23 cellular contexts compared by ENCODE assay signal in genomic region chr3:72359743-72360142, GRCh38.
"Had no signal": no experiment of that assay in that cellular context is flagged by ENCODE, and none has a peak within 500 bp of the region (broad histone marks: within the 10 kb centered on the region; RNA-seq: fewer than 3 reads in every experiment).

No MANE protein-coding gene starts in this region.

- H3K9me3 ChIP-seq: colonic mucosa, esophagus squamous epithelium, gastrocnemius medialis, heart right ventricle, left lung, lower lobe of right lung, mucosa of descending colon had no signal

- H3K27me3 ChIP-seq: colonic mucosa, esophagus squamous epithelium, gastrocnemius medialis, heart right ventricle, left lung had no signal

- H3K36me3 ChIP-seq: colonic mucosa, esophagus squamous epithelium, gastrocnemius medialis, heart right ventricle, left lung, lower lobe of right lung had no signal

- DNase-seq: cerebellar nuclear complex; colonic mucosa; dermis blood vessel endothelial cell; effector CD4-positive, alpha-beta T cell; effector memory CD4-positive, alpha-beta T cell; erythroblast; esophagus squamous epithelium; foreskin fibroblast; foreskin melanocyte; gastrocnemius medialis; glutamatergic neuron; heart right ventricle; hippocampal formation; kidney; kidney glomerular epithelial cell; left colon; left lung; left ventricle myocardium superior; lower lobe of right lung; mesenchymal stem cell; mucosa of descending colon; naive B cell had no signal

- H3K4me3 ChIP-seq: colonic mucosa, esophagus squamous epithelium, gastrocnemius medialis, heart right ventricle, left lung, lower lobe of right lung, mucosa of descending colon had no signal

- H3K27ac ChIP-seq: colonic mucosa, epithelial cell of prostate, esophagus squamous epithelium, gastrocnemius medialis, heart right ventricle, left lung, lower lobe of right lung had no signal

- ATAC-seq: gastrocnemius medialis, heart right ventricle, left colon, left lung, left ventricle myocardium superior, lower lobe of right lung, mucosa of descending colon had no signal

- H3K4me1 ChIP-seq: colonic mucosa, esophagus squamous epithelium, gastrocnemius medialis, heart right ventricle, left lung, lower lobe of right lung had no signal
